ENCODE assay signal across 1 cellular context in the genomic region with DNA sequence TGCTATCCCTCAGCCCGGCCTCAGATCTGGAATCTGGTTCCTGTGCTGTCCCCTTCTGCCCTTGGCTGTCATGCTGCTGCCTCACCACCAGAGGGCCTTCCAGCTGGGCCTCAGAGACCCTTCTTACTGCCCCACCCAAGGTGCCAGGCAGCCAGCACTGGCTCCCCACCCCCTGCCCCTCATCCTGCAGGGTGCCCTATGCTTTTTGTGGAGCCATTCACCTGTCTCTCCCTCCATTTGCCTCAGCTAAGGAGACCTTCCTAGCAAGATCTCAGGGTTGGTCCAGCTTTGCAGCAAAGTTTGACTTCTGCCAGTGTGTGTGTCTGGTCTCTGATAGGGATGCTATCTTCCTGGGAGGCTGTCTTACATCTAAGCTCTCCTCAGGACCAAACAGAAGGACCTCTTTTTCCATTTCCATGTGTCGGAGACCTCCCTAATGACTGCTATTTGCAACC.
TF ChIP-seq lines count a peak whose summit lies in the region.

No MANE protein-coding gene starts in this region.

TF ChIP-seq in HCT116, 20 proteins besides CTCF, POLR2A, EP300 and RAD21 (continued from another document):
- TF ChIP-seq REST (IDR thresholded peaks at IDR 0.05; ENCODE audit: low read depth), result no peak
- no peak for TF ChIP-seq JUND (IDR thresholded peaks at IDR 0.05)
- TF ChIP-seq ELF1 (IDR thresholded peaks at IDR 0.05; ENCODE audit: borderline replicate concordance, low read depth), result no peak
- TF ChIP-seq EGR1 (IDR thresholded peaks at IDR 0.05; ENCODE audit: low read depth), result no peak
- TF ChIP-seq SRF (IDR thresholded peaks at IDR 0.05; ENCODE audit: low read depth), result no peak
- TF ChIP-seq CEBPB (IDR thresholded peaks at IDR 0.05; ENCODE audit: low read depth), result no peak
- no peak for TF ChIP-seq EZH2phosphoT487 (IDR thresholded peaks at IDR 0.05; ENCODE audit: borderline replicate concordance)
